In the genomic region with DNA sequence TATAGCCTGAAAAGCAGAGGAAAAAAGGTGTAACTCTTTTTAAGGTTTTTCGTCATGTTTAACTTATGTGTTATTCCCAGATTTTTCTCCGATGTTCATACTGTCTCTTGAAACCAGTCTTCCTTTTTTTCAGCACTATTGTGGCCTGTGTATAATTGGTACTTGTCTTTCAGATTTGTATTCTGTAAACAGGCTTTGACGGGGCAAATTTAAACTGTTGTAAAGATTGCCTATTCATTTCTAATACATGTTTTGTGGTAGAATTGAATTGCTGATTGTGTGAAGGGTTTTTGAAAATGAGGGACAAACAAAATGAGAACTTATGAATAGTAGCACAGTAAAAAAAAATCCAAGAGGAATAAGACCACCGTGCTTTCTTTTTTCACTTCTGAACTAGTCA, we compare ENCODE assay signal across 7 cellular contexts. TPM values are rescaled to one million over a fixed set of nuclear protein-coding genes. Genes with fewer than 3 reads are reported as not detected.
A peak's percentile ranks its signal among the peaks of the same experiment; 100 is the strongest.
DNase-seq lines count a peak whose midpoint lies in the region; ATAC-seq and TF ChIP-seq lines count a peak whose summit lies in the region.

No MANE protein-coding gene starts in this region.

- intact Hi-C loops in CD8-positive, alpha-beta T cell (cut with DNase I, micrococcal nuclease), result loop anchor here (1.0 to 10.0 kb wide), 4 partner anchors 37 to 118 kb away; no protein-coding TSS in a partner anchor

- H3K4me1 Mint-ChIP-seq in CD8-positive, alpha-beta T cell (ENCODE audit: low read depth), result peaks cover 60% of the 10 kb centered on the region
- H3K4me1 Mint-ChIP-seq in IgD-negative memory B cell (peaks cover 39 to 72% (median 41%) of the 10 kb centered on the region in 3 donors), brain (peaks cover 44% of the 10 kb centered on the region), nephron (peaks cover 42% of the 10 kb centered on the region)

- H3K27ac Mint-ChIP-seq in CD8-positive, alpha-beta T cell, result peak overlapping the region; percentile 82
- H3K27ac Mint-ChIP-seq in IgD-negative memory B cell (peak overlapping the region; percentile 55 to 93 (median 91)), brain (peak overlapping the region in 3 of 5 experiments; percentile 9 to 81 (median 52)), nephron (peak overlapping the region in 2 of 3 experiments; percentile 23 to 36)

- no peaks in the 10 kb centered on the region for H3K36me3 ChIP-seq in CD8-positive, alpha-beta T cell (ENCODE audit: insufficient read depth, low read length)

- no peak for ATAC-seq in CD8-positive, alpha-beta T cell
- ATAC-seq in GM19452 (IDR thresholded peaks at IDR 0.05; ENCODE audit: unreplicated experiment) (no peak), HG03571 (IDR thresholded peaks at IDR 0.05; ENCODE audit: unreplicated experiment) (no peak), HG02970 (IDR thresholded peaks at IDR 0.05; ENCODE audit: low FRiP score, unreplicated experiment) (no peak)

- POLR2A ChIA-PET in CD8-positive, alpha-beta T cell (lab: Charles Lee), result interaction anchor here (0.6 to 2.9 kb wide), 8 partner anchors 9 to 115 kb away, joined by 3 to 14 read pairs (median 6); a partner anchor contains a TSS

- no peaks in the 10 kb centered on the region for H3K27me3 ChIP-seq in CD8-positive, alpha-beta T cell (ENCODE audit: insufficient read depth, low read length)

- no peak overlapping the region for H3K4me3 ChIP-seq in CD8-positive, alpha-beta T cell (ENCODE audit: low read depth, low read length)

- H3K9me3 ChIP-seq in CD8-positive, alpha-beta T cell (ENCODE audit: low read length), result no peaks in the 10 kb centered on the region

- CTCF ChIA-PET in CD8-positive, alpha-beta T cell (lab: Charles Lee), result interaction anchor here (0.6 to 10.0 kb wide), 21 partner anchors 9 to 337 kb away, joined by 3 to 146 read pairs (median 4); a partner anchor contains a TSS

- peaks cover 7% of the 10 kb centered on the region for H3K36me3 Mint-ChIP-seq in CD8-positive, alpha-beta T cell
- H3K36me3 Mint-ChIP-seq in IgD-negative memory B cell (peaks cover 2% of the 10 kb centered on the region), brain (peaks cover 20% of the 10 kb centered on the region), nephron (ENCODE audit: low read depth) (peaks cover 20% of the 10 kb centered on the region)

- peaks cover 22% of the 10 kb centered on the region for H3K4me1 ChIP-seq in CD8-positive, alpha-beta T cell (ENCODE audit: insufficient read depth, low read length)

- no peaks in the 10 kb centered on the region for H3K27me3 Mint-ChIP-seq in CD8-positive, alpha-beta T cell (ENCODE audit: low read depth)
- no peaks in the 10 kb centered on the region for H3K27me3 Mint-ChIP-seq in IgD-negative memory B cell
- no peaks in the 10 kb centered on the region for H3K27me3 Mint-ChIP-seq in brain
- H3K27me3 Mint-ChIP-seq in nephron (ENCODE audit: low read depth), result no peaks in the 10 kb centered on the region

- no peaks in the 10 kb centered on the region for H3K9me3 Mint-ChIP-seq in CD8-positive, alpha-beta T cell
- no peaks in the 10 kb centered on the region for H3K9me3 Mint-ChIP-seq in IgD-negative memory B cell
- H3K9me3 Mint-ChIP-seq in brain, result peaks cover 0 to 9% (median 6%) of the 10 kb centered on the region in 5 experiments
- peaks cover 5% of the 10 kb centered on the region for H3K9me3 Mint-ChIP-seq in nephron

- no peak overlapping the region for H3K27ac ChIP-seq in CD8-positive, alpha-beta T cell (ENCODE audit: low read depth, low read length)

- DNase-seq in CD8-positive, alpha-beta T cell, result no peak

- no peak for TF ChIP-seq CTCF in CD8-positive, alpha-beta T cell (IDR thresholded peaks at IDR 0.05)
- TF ChIP-seq CTCF in brain (conservative IDR thresholded peaks at IDR 0.05), result no peak
- no peak for TF ChIP-seq CTCF in nephron (IDR thresholded peaks at IDR 0.05; ENCODE audit: unreplicated experiment in 3 of 3)

- no peak overlapping the region for H3K4me3 Mint-ChIP-seq in CD8-positive, alpha-beta T cell
- H3K4me3 Mint-ChIP-seq in IgD-negative memory B cell, result peak overlapping the region; percentile 17 to 81 (median 58)
- peak overlapping the region in 2 of 5 experiments; percentile 5 to 6 for H3K4me3 Mint-ChIP-seq in brain
- H3K4me3 Mint-ChIP-seq in nephron, result no peak overlapping the region

RNA-seq across cellular contexts. Expression of a gene that starts 33.6 kb away (rescaled TPM):
- total RNA-seq in CD8-positive, alpha-beta T cell, result 100 to 1,000 TPM; 255 to 267 TPM
- polyA plus RNA-seq in IgD-negative memory B cell, result 152 TPM
- polyA plus RNA-seq in brain (ENCODE audit: insufficient read depth, low read depth, low replicate concordance), result 31.8 TPM

Comparison
In these comparisons a context has a peak if more than half of its experiments do, and no peak if none do; other contexts are left out.
1. H3K27ac Mint-ChIP-seq: peak in every context shown above with its lines; median percentile 91 in IgD-negative memory B cell; 82 in CD8-positive, alpha-beta T cell; 52 in brain; 30 in nephron.
2. H3K4me3 Mint-ChIP-seq: peak in IgD-negative memory B cell (4 of 4); none in CD8-positive, alpha-beta T cell (single experiment) and nephron (0 of 3).